In the genomic region with DNA sequence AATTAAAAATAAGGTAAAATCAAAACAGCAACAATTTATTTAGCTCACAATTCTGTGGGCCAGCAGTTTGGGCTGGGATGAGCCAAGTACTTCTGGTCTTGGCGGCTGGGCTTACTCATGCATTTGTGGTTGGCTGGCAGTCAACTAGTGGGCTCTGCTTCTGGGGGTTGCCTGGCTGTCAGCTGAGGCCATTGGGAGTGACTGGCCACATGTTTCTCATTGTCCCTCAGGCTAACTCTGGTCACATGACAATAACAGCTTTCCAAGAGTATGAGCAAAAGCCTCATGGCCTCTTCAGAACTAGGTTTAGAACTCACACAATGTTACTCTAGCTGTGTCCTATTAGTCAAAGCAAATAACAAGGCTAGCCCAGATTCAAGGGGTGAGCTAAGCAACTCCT, we compare ENCODE assay signal across 8 cellular contexts. TPM values are rescaled to one million over a fixed set of nuclear protein-coding genes. Genes with fewer than 3 reads are reported as not detected.
DNase-seq lines count a peak whose midpoint lies in the region; ATAC-seq and TF ChIP-seq lines count a peak whose summit lies in the region.

No MANE protein-coding gene starts in this region.

- DNase-seq in Panc1 (ENCODE audit: low read depth, low spot score) (peak; percentile 24), fibroblast of gingiva (ENCODE audit: low read depth) (peak; percentile 94), NCI-H128 (lab: John Stamatoyannopoulos, UW; ENCODE audit: unreplicated experiment) (no peak), HT-29 (ENCODE audit: low spot score) (no peak), COR-L47 (lab: John Stamatoyannopoulos, UW) (no peak)
- peak; percentile 48 to 53 for DNase-seq in stimulated activated CD4-positive, alpha-beta T cell treated with anti-CD3 and anti-CD28 coated beads, Interleukin-2, amount 100 ng/mL, for 24 hours

- intact Hi-C loops in Panc1 (cut with micrococcal nuclease; ENCODE audit: unreplicated experiment): no loop called here

- POLR2A ChIA-PET in Panc1 (lab: Charles Lee): no interaction called here

- in situ Hi-C loops in Panc1 (cut with HindIII; ENCODE audit: low pct_unique_long_range_greater_than_20kb, low sequenced_read_pairs): no loop called here

- CTCF ChIA-PET in Panc1 (lab: Charles Lee): no interaction called here

- H3K27me3 ChIP-seq in Panc1 (ENCODE audit: control insufficient read depth, insufficient read depth, low read length): no peaks in the 10 kb centered on the region

- ATAC-seq in GM21447 (IDR thresholded peaks at IDR 0.05; ENCODE audit: unreplicated experiment) (peak; percentile 47), Panc1 (no peak), GM21619 (IDR thresholded peaks at IDR 0.05; ENCODE audit: unreplicated experiment) (no peak)

- H3K27ac ChIP-seq in Panc1 (ENCODE audit: low read length): no peak overlapping the region

- H3K9me3 ChIP-seq in Panc1 (ENCODE audit: control insufficient read depth, insufficient read depth, low read depth, low read length): peaks cover 8% of the 10 kb centered on the region; the same call in 1 of the 2 replicates

- no peaks in the 10 kb centered on the region for H3K36me3 ChIP-seq in Panc1 (ENCODE audit: control insufficient read depth, insufficient read depth, low read length)

- H3K4me3 ChIP-seq in Panc1 (ENCODE audit: low read depth in 2 of 2, low read length in 2 of 2): no peak overlapping the region

- no peaks in the 10 kb centered on the region for H3K4me1 ChIP-seq in Panc1 (ENCODE audit: control insufficient read depth, insufficient read depth, low read length)

- BruUV-seq in Panc1 (replicated peaks; lab: Mats Ljungman, UMichigan): no TSS peak

- TF ChIP-seq CTCF in Panc1 (IDR thresholded peaks at IDR 0.05): no peak

RNA-seq across cellular contexts. Expression of a gene that starts 15.6 kb away (rescaled TPM):
- total RNA-seq in Panc1 (2021; ENCODE audit: unreplicated experiment): not detected
- polyA plus RNA-seq in Panc1 (2012; ENCODE audit: insufficient read length): not detected
- not detected in 2 replicates for total RNA-seq in HT-29 (2014; rRNA removed; shearing (Covaris generic))

RNA-seq across cellular contexts. Expression of a gene that starts 47.6 kb away (rescaled TPM):
- 0.77 TPM for total RNA-seq in Panc1 (2021; ENCODE audit: unreplicated experiment)
- polyA plus RNA-seq in Panc1 (2012; ENCODE audit: insufficient read length): 1.0 TPM
- total RNA-seq in HT-29 (2014; rRNA removed; shearing (Covaris generic)): 0.16 TPM in 1 of 2 replicates, not detected in the other

Comparison
In these comparisons a context has a peak if more than half of its experiments do, and no peak if none do; other contexts are left out.
1. DNase-seq: peak in Panc1 (single experiment), fibroblast of gingiva (single experiment) and stimulated activated CD4-positive, alpha-beta T cell treated with anti-CD3 and anti-CD28 coated beads, Interleukin-2, amount 100 ng/mL, for 24 hours (2 of 2); none in NCI-H128 (single experiment), HT-29 (single experiment) and COR-L47 (single experiment).